1 cellular context compared by ENCODE assay signal in the genomic region with DNA sequence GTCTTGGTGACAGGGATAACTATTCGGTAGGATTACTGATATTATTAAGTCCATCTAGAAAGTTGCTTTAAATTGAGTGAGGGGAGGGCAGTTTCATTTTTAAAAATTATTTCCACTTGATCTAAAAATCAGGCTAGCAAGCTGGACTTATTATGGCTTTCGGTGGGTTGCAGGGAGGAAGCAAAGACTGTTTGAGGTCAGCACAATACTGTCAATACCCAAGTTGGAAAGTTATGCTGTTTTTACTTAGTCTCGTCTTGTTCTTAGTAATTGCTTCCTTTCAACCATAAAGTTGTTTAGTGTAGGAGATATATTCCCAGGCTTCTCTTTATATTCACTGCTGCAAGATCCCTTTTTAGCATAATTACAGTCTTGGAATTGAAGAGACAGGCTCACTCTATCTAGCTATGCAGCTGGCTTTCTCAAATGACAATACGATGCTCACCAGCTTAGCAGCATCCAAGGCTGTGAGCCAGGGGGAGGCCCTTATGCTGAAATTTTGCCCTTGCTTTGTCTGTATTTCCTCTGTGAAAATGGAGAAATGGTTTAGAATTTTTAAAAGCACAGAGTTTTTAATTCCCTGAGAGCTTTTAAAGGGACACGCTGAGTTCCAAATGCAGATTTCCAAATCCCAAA.
TF ChIP-seq lines count a peak whose summit lies in the region.

No MANE protein-coding gene starts in this region.

TF ChIP-seq in K562, 482 proteins besides CTCF, POLR2A, EP300 and RAD21 (continued from another document):
- TF ChIP-seq, protein P1, sequence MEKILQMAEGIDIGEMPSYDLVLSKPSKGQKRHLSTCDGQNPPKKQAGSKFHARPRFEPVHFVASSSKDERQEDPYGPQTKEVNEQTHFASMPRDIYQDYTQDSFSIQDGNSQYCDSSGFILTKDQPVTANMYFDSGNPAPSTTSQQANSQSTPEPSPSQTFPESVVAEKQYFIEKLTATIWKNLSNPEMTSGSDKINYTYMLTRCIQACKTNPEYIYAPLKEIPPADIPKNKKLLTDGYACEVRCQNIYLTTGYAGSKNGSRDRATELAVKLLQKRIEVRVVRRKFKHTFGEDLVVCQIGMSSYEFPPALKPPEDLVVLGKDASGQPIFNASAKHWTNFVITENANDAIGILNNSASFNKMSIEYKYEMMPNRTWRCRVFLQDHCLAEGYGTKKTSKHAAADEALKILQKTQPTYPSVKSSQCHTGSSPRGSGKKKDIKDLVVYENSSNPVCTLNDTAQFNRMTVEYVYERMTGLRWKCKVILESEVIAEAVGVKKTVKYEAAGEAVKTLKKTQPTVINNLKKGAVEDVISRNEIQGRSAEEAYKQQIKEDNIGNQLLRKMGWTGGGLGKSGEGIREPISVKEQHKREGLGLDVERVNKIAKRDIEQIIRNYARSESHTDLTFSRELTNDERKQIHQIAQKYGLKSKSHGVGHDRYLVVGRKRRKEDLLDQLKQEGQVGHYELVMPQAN (IDR thresholded peaks at IDR 0.05; ENCODE audit: borderline replicate concordance): no peak
